ENCODE assay signal across 22 cellular contexts in genomic region chr17:50276588-50277356, GRCh38. TPM values are rescaled to one million over a fixed set of nuclear protein-coding genes. Genes with fewer than 3 reads are reported as not detected.
A peak's percentile ranks its signal among the peaks of the same experiment; 100 is the strongest.
DNase-seq lines count a peak whose midpoint lies in the region; ATAC-seq and TF ChIP-seq lines count a peak whose summit lies in the region.
"Had no signal": no experiment of that assay in that cellular context is flagged by ENCODE, and none has a peak within 500 bp of the region (broad histone marks: within the 10 kb centered on the region; RNA-seq: fewer than 3 reads in every experiment).

No MANE protein-coding gene starts in this region.

- H3K36me3 Mint-ChIP-seq in chondrocyte (ENCODE audit: low read depth) (peaks cover 10% of the 10 kb centered on the region), neural progenitor cell (no peaks in the 10 kb centered on the region)
- H3K36me3 Mint-ChIP-seq: activated CD8-positive, alpha-beta memory T cell treated with anti-CD3 and anti-CD28 coated beads, Interleukin-2, amount 10 ng/mL, durations not matched to agents 7 days and 5 days had no signal

- H3K27me3 ChIP-seq in BLaER1 treated with 17β-estradiol and CSF1 and Interleukin-3, amounts not matched to agents 10 nM and 100 nM, result peaks cover 12 to 37% (median 32%) of the 10 kb centered on the region in 11 experiments; a peak in 17 of 22 replicates
- H3K27me3 ChIP-seq in HCT116 (ENCODE audit: insufficient read depth, low read length) (no peaks in the 10 kb centered on the region), neural progenitor cell (peaks cover 19% of the 10 kb centered on the region), left lung (peaks cover 0 to 40% of the 10 kb centered on the region in 2 donors)
- H3K27me3 ChIP-seq: SJSA1, testis had no signal

- H3F3A ChIP-seq in neural progenitor cell (ENCODE audit: low read depth), result peaks cover 12% of the 10 kb centered on the region

- POLR2A ChIA-PET in HCT116 (lab: Charles Lee), result no interaction called here

- no peak for TF ChIP-seq CTCF in HCT116 (IDR thresholded peaks at IDR 0.05 in 2 of 3, conservative IDR thresholded peaks at IDR 0.05 in 1 of 3; ENCODE audit: borderline replicate concordance in 1 of 3, insufficient read depth in 1 of 3, low read depth in 2 of 3, low read length in 2 of 3)
- no peak for TF ChIP-seq CTCF in chondrocyte (IDR thresholded peaks at IDR 0.05)
- no peak for TF ChIP-seq CTCF in neural progenitor cell (IDR thresholded peaks at IDR 0.05)
- no peak for TF ChIP-seq CTCF in left lung (IDR thresholded peaks at IDR 0.05)

- H2AFZ ChIP-seq in HCT116 (ENCODE audit: low read depth, low read length, poor library complexity, severe bottlenecking) (no peak overlapping the region), neural progenitor cell (replicated peaks) (no peak overlapping the region)
- H2AFZ ChIP-seq: parathyroid adenoma had no signal

- intact Hi-C loops in HCT116 (cut with micrococcal nuclease) (no loop called here), left lung (cut with DNase I) (loop anchor here (5.0 kb wide), 1 partner anchor 74 kb away; the partner anchor contains the start of gene COL1A1 (in 2 of the 2))

- no peak overlapping the region for H3K4me3 ChIP-seq in BLaER1 treated with 17β-estradiol and CSF1 and Interleukin-3, amounts not matched to agents 10 nM and 100 nM
- no peak overlapping the region for H3K4me3 ChIP-seq in HCT116 (replicated peaks in 1 of 2; ENCODE audit: low read depth in 1 of 2, low read length in 2 of 2)
- no peak overlapping the region for H3K4me3 ChIP-seq in neural progenitor cell
- H3K4me3 ChIP-seq in left lung, result no peak overlapping the region
- H3K4me3 ChIP-seq: HAP-1, SJSA1, skin epidermis, testis had no signal

- no peak for DNase-seq in HCT116 (ENCODE audit: low read depth, low spot score)
- DNase-seq in chondrocyte (ENCODE audit: low spot score), result peak; percentile 22
- no peak for DNase-seq in neural progenitor cell (ENCODE audit: low spot score)
- no peak for DNase-seq in NCI-H345 (lab: John Stamatoyannopoulos, UW)
- no peak for DNase-seq in substantia nigra (lab: John Stamatoyannopoulos, UW)
- DNase-seq in stimulated activated CD4-positive, alpha-beta T cell treated with anti-CD3 and anti-CD28 coated beads, Interleukin-12 subunit alpha, Interleukin-12 subunit beta, amount 100 ng/mL, for 4 hours, result no peak
- no peak for DNase-seq in left lung
- DNase-seq: activated CD4-positive, CD25-positive, alpha-beta regulatory T cell treated with anti-CD3 and anti-CD28 coated beads, Interleukin-2, amount 50 U/mL, for 72 hours; activated CD8-positive, alpha-beta memory T cell treated with anti-CD3 and anti-CD28 coated beads, Interleukin-2, amount 10 ng/mL, durations not matched to agents 7 days and 5 days; cerebellar nuclear complex; hypothalamus; NCI-H1694; NCI-H446; stimulated activated CD4-positive, alpha-beta T cell treated with anti-CD3 and anti-CD28 coated beads, Interleukin-4, amount 100 ng/mL, for 4 hours; stimulated activated CD8-positive, alpha-beta memory T cell treated with anti-CD3 and anti-CD28 coated beads, Interleukin-4, amount 100 ng/mL, for 48 hours; T-helper 9 cell; testis had no signal

- no peaks in the 10 kb centered on the region for H3K9me3 ChIP-seq in BLaER1 treated with 17β-estradiol and CSF1 and Interleukin-3, amounts not matched to agents 10 nM and 100 nM (replicated peaks in 1 of 11)
- H3K9me3 ChIP-seq in HCT116 (ENCODE audit: control insufficient read depth in 1 of 2, insufficient read depth in 1 of 2, low read depth in 1 of 2, low read length in 2 of 2) (no peaks in the 10 kb centered on the region), neural progenitor cell (ENCODE audit: low read depth) (no peaks in the 10 kb centered on the region), left lung (no peaks in the 10 kb centered on the region)
- H3K9me3 ChIP-seq: HAP-1, testis had no signal

- H3K9me2 ChIP-seq in HCT116 (ENCODE audit: insufficient read depth), result no peaks in the 10 kb centered on the region

- H3K27me3 Mint-ChIP-seq in chondrocyte (ENCODE audit: low read depth) (no peaks in the 10 kb centered on the region), neural progenitor cell (ENCODE audit: insufficient read depth, low read depth) (peaks cover 6% of the 10 kb centered on the region)

- no peaks in the 10 kb centered on the region for H3K79me2 ChIP-seq in HCT116 (ENCODE audit: insufficient read depth, low read length)
- no peaks in the 10 kb centered on the region for H3K79me2 ChIP-seq in neural progenitor cell (ENCODE audit: low read depth)
- H3K79me2 ChIP-seq: parathyroid adenoma had no signal

- CTCF ChIA-PET in HCT116 (lab: Charles Lee), result interaction anchor here (8.9 kb wide), 1 partner anchor 76 kb away, joined by 152 read pairs; the partner anchor contains the start of gene COL1A1

- BruUV-seq in HCT116 (replicated peaks; lab: Mats Ljungman, UMichigan), result no TSS peak

- peaks cover 70% of the 10 kb centered on the region for H3K4me1 Mint-ChIP-seq in chondrocyte (ENCODE audit: low read depth)
- H3K4me1 Mint-ChIP-seq in neural progenitor cell, result peaks cover 15% of the 10 kb centered on the region

- peak overlapping the region in 10 of 11 experiments; percentile 1 to 58 (median 34); a peak in 12 of 22 replicates for H3K4me2 ChIP-seq in BLaER1 treated with 17β-estradiol and CSF1 and Interleukin-3, amounts not matched to agents 10 nM and 100 nM
- peak overlapping the region; percentile 13; the same call in 1 of the 2 replicates for H3K4me2 ChIP-seq in HCT116 (ENCODE audit: low read length)
- H3K4me2 ChIP-seq in neural progenitor cell, result peak overlapping the region; percentile 31

- H3K9me3 Mint-ChIP-seq in chondrocyte (ENCODE audit: low read depth) (no peaks in the 10 kb centered on the region), neural progenitor cell (no peaks in the 10 kb centered on the region)

- peaks cover 0 to 25% (median 0%) of the 10 kb centered on the region in 11 experiments; a peak in 8 of 22 replicates for H3K36me3 ChIP-seq in BLaER1 treated with 17β-estradiol and CSF1 and Interleukin-3, amounts not matched to agents 10 nM and 100 nM
- H3K36me3 ChIP-seq in HCT116 (ENCODE audit: control insufficient read depth in 1 of 2, insufficient read depth in 2 of 2, low read length in 2 of 2) (no peaks in the 10 kb centered on the region), neural progenitor cell (no peaks in the 10 kb centered on the region), left lung (peaks cover 0 to 9% of the 10 kb centered on the region in 2 donors)
- H3K36me3 ChIP-seq: HAP-1 had no signal

- ATAC-seq in HCT116 (no peak), left lung (no peak)
- ATAC-seq: activated CD8-positive, alpha-beta memory T cell treated with anti-CD3 and anti-CD28 coated beads, Interleukin-2, amount 10 ng/mL, durations not matched to agents 7 days and 5 days had no signal

- peak overlapping the region; percentile 74 for H3K27ac Mint-ChIP-seq in chondrocyte (ENCODE audit: unreplicated experiment)
- no peak overlapping the region for H3K27ac Mint-ChIP-seq in neural progenitor cell
- H3K27ac Mint-ChIP-seq: activated CD8-positive, alpha-beta memory T cell treated with anti-CD3 and anti-CD28 coated beads, Interleukin-2, amount 10 ng/mL, durations not matched to agents 7 days and 5 days had no signal

- no peak overlapping the region for H3K27ac ChIP-seq in BLaER1 treated with 17β-estradiol and CSF1 and Interleukin-3, amounts not matched to agents 10 nM and 100 nM
- H3K27ac ChIP-seq in HCT116 (ENCODE audit: low read depth, low read length) (no peak overlapping the region), neural progenitor cell (no peak overlapping the region), substantia nigra (ENCODE audit: low read depth, low read length, poor library complexity, severe bottlenecking) (no peak overlapping the region), left lung (peak overlapping the region in 1 of 2 donors; percentile 43)
- H3K27ac ChIP-seq: parathyroid adenoma, SJSA1, skin epidermis, testis had no signal

- TF ChIP-seq POLR2A in HCT116 (IDR thresholded peaks at IDR 0.05; ENCODE audit: borderline replicate concordance, extremely low read depth, insufficient read depth, insufficient read length), result no peak

- peaks cover 41 to 90% (median 55%) of the 10 kb centered on the region in 10 experiments for H3K4me1 ChIP-seq in BLaER1 treated with 17β-estradiol and CSF1 and Interleukin-3, amounts not matched to agents 10 nM and 100 nM
- H3K4me1 ChIP-seq in HCT116 (ENCODE audit: control insufficient read depth in 1 of 2, insufficient read depth in 2 of 2, low read length in 2 of 2), result peaks cover 41 to 71% of the 10 kb centered on the region in 2 experiments
- peaks cover 21% of the 10 kb centered on the region for H3K4me1 ChIP-seq in neural progenitor cell
- peaks cover 9 to 64% of the 10 kb centered on the region in 2 donors for H3K4me1 ChIP-seq in left lung
- H3K4me1 ChIP-seq: parathyroid adenoma had no signal

- no peak overlapping the region for H3K9ac ChIP-seq in BLaER1 treated with 17β-estradiol and CSF1 and Interleukin-3, amounts not matched to agents 10 nM and 100 nM
- no peak overlapping the region for H3K9ac ChIP-seq in HCT116 (ENCODE audit: low read length)
- no peak overlapping the region for H3K9ac ChIP-seq in neural progenitor cell
- H3K9ac ChIP-seq: parathyroid adenoma had no signal

- peaks cover 0 to 38% (median 0%) of the 10 kb centered on the region in 11 experiments; a peak in 2 of 22 replicates for H4K20me1 ChIP-seq in BLaER1 treated with 17β-estradiol and CSF1 and Interleukin-3, amounts not matched to agents 10 nM and 100 nM
- H4K20me1 ChIP-seq in HCT116 (ENCODE audit: insufficient read depth) (no peaks in the 10 kb centered on the region), neural progenitor cell (ENCODE audit: low read depth) (no peaks in the 10 kb centered on the region)

- RAD21 ChIA-PET in HCT116 (lab: Charles Lee; ENCODE audit: low non-redundant PET in 1 of 2, low total read pairs in 2 of 2, uncharacterized antibody in 2 of 2, unreplicated experiment in 2 of 2), result no interaction called here

- H3K4me3 Mint-ChIP-seq in chondrocyte (ENCODE audit: unreplicated experiment), result no peak overlapping the region
- H3K4me3 Mint-ChIP-seq in neural progenitor cell, result no peak overlapping the region
- H3K4me3 Mint-ChIP-seq: activated CD8-positive, alpha-beta memory T cell treated with anti-CD3 and anti-CD28 coated beads, Interleukin-2, amount 10 ng/mL, durations not matched to agents 7 days and 5 days had no signal

- TF ChIP-seq RAD21 in HCT116 (IDR thresholded peaks at IDR 0.05; ENCODE audit: low read depth), result no peak

RNA-seq across cellular contexts. Expression of gene TMEM92, which starts 2.5 kb away (rescaled TPM):
- total RNA-seq in HCT116 (2021; ENCODE audit: unreplicated experiment) (6.6 TPM), chondrocyte (1.6 to 1.7 TPM (median 1.7 TPM) in 3 replicates), neural progenitor cell (ENCODE audit: low replicate concordance) (1.8 and 4.4 TPM in 2 replicates), left lung (10 to 100 TPM in 1 of 2 donors, 1 to 10 TPM in 1; 4.4 to 10.7 TPM)
- polyA plus RNA-seq in HCT116 (2012), result 6.4 and 11.3 TPM in 2 replicates
